Comparison of ENCODE assay signal across 1 cellular context in the genomic region with DNA sequence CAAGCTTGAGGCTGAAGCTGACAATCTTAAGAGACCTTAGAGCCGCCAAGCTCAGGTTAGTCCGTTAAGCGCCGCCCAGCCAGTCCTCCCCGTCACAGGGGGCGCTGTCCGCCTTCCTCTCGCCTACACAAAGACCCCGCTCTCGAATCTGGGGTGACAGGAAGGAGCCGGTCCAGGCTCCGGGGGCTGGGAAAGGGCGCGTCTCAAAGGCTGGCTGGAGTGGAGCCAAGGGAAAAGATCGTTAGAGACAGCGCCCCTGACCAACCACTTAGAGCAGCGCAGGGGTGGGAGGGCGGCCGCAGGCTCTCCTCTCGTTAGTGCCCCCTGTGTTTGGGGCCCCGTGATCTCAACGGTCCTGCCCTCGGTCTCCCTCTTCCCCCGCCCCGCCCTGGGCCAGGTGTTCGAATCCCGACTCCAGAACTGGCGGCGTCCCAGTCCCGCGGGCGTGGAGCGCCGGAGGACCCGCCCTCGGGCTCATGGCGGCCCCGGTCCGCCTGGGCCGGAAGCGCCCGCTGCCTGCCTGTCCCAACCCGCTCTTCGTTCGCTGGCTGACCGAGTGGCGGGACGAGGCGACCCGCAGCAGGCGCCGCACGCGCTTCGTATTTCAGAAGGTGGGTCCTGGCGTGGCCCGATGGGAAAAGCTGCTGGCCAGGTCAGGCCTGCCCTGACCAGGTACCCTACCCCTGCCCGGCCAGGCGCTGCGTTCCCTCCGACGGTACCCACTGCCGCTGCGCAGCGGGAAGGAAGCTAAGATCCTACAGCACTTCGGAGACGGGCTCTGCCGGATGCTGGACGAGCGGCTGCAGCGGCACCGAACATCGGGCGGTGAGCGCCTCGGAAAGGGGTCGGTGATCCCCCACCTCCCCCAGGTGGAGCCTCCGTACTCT.
TF ChIP-seq lines count a peak whose summit lies in the region.

A gene with protein sequence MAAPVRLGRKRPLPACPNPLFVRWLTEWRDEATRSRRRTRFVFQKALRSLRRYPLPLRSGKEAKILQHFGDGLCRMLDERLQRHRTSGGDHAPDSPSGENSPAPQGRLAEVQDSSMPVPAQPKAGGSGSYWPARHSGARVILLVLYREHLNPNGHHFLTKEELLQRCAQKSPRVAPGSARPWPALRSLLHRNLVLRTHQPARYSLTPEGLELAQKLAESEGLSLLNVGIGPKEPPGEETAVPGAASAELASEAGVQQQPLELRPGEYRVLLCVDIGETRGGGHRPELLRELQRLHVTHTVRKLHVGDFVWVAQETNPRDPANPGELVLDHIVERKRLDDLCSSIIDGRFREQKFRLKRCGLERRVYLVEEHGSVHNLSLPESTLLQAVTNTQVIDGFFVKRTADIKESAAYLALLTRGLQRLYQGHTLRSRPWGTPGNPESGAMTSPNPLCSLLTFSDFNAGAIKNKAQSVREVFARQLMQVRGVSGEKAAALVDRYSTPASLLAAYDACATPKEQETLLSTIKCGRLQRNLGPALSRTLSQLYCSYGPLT (plus strand): TSS at position 156 of the 887 bp plus-strand sequence. CDS start 321 bp downstream, at position 477.

TF ChIP-seq in GM12878, 131 proteins besides CTCF, POLR2A, EP300 and RAD21 (continued from another document):
- TF ChIP-seq JUND (IDR thresholded peaks at IDR 0.05; ENCODE audit: low read depth, low read length): no peak
- no peak for TF ChIP-seq ZNF384 (IDR thresholded peaks at IDR 0.05; ENCODE audit: borderline replicate concordance, low read depth, low read length)
- no peak for TF ChIP-seq CHD4 (IDR thresholded peaks at IDR 0.05)
- peak; percentile 88 for TF ChIP-seq IKZF1 (conservative IDR thresholded peaks at IDR 0.05)
- peak; percentile 8; the same call in 1 of the 2 replicates for TF ChIP-seq ZNF207 (IDR thresholded peaks at IDR 0.05; ENCODE audit: borderline replicate concordance)
- TF ChIP-seq SREBF1 (IDR thresholded peaks at IDR 0.05; ENCODE audit: low read length): no peak
- no peak for TF ChIP-seq PAX8 (IDR thresholded peaks at IDR 0.05)
- no peak for TF ChIP-seq PAX5 (IDR thresholded peaks at IDR 0.05; ENCODE audit: borderline replicate concordance, low read depth, low read length)
- no peak for TF ChIP-seq PML (IDR thresholded peaks at IDR 0.05; ENCODE audit: low read length)
- TF ChIP-seq HDGF (IDR thresholded peaks at IDR 0.05): no peak
- TF ChIP-seq, protein P1, sequence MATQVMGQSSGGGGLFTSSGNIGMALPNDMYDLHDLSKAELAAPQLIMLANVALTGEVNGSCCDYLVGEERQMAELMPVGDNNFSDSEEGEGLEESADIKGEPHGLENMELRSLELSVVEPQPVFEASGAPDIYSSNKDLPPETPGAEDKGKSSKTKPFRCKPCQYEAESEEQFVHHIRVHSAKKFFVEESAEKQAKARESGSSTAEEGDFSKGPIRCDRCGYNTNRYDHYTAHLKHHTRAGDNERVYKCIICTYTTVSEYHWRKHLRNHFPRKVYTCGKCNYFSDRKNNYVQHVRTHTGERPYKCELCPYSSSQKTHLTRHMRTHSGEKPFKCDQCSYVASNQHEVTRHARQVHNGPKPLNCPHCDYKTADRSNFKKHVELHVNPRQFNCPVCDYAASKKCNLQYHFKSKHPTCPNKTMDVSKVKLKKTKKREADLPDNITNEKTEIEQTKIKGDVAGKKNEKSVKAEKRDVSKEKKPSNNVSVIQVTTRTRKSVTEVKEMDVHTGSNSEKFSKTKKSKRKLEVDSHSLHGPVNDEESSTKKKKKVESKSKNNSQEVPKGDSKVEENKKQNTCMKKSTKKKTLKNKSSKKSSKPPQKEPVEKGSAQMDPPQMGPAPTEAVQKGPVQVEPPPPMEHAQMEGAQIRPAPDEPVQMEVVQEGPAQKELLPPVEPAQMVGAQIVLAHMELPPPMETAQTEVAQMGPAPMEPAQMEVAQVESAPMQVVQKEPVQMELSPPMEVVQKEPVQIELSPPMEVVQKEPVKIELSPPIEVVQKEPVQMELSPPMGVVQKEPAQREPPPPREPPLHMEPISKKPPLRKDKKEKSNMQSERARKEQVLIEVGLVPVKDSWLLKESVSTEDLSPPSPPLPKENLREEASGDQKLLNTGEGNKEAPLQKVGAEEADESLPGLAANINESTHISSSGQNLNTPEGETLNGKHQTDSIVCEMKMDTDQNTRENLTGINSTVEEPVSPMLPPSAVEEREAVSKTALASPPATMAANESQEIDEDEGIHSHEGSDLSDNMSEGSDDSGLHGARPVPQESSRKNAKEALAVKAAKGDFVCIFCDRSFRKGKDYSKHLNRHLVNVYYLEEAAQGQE (IDR thresholded peaks at IDR 0.05; ENCODE audit: low read depth, low read length): 0 out of 2 replicates have a peak, but pooled peaks have one; percentile 38
- TF ChIP-seq, protein P2, sequence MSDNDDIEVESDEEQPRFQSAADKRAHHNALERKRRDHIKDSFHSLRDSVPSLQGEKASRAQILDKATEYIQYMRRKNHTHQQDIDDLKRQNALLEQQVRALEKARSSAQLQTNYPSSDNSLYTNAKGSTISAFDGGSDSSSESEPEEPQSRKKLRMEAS (IDR thresholded peaks at IDR 0.05; ENCODE audit: low read depth, low read length): peak; percentile 41; the same call in 1 of the 2 replicates
- TF ChIP-seq POLR2AphosphoS5 (IDR thresholded peaks at IDR 0.05; ENCODE audit: low read length): no peak
- TF ChIP-seq TAF1 (IDR thresholded peaks at IDR 0.05; ENCODE audit: borderline replicate concordance, low read depth, low read length): peak; percentile 88
- peak; percentile 77 for TF ChIP-seq MXI1 (IDR thresholded peaks at IDR 0.05; ENCODE audit: low read depth, low read length)
- TF ChIP-seq NFYA (IDR thresholded peaks at IDR 0.05; ENCODE audit: borderline replicate concordance, low read depth, low read length): no peak
- TF ChIP-seq SRF (IDR thresholded peaks at IDR 0.05; ENCODE audit: low read depth in 2 of 2, low read length in 2 of 2): peak in 1 of 2 experiments; percentile 71; a peak in 1 of 4 replicates
- TF ChIP-seq GABPA (IDR thresholded peaks at IDR 0.05; ENCODE audit: low read depth): no peak
- TF ChIP-seq, protein P3, sequence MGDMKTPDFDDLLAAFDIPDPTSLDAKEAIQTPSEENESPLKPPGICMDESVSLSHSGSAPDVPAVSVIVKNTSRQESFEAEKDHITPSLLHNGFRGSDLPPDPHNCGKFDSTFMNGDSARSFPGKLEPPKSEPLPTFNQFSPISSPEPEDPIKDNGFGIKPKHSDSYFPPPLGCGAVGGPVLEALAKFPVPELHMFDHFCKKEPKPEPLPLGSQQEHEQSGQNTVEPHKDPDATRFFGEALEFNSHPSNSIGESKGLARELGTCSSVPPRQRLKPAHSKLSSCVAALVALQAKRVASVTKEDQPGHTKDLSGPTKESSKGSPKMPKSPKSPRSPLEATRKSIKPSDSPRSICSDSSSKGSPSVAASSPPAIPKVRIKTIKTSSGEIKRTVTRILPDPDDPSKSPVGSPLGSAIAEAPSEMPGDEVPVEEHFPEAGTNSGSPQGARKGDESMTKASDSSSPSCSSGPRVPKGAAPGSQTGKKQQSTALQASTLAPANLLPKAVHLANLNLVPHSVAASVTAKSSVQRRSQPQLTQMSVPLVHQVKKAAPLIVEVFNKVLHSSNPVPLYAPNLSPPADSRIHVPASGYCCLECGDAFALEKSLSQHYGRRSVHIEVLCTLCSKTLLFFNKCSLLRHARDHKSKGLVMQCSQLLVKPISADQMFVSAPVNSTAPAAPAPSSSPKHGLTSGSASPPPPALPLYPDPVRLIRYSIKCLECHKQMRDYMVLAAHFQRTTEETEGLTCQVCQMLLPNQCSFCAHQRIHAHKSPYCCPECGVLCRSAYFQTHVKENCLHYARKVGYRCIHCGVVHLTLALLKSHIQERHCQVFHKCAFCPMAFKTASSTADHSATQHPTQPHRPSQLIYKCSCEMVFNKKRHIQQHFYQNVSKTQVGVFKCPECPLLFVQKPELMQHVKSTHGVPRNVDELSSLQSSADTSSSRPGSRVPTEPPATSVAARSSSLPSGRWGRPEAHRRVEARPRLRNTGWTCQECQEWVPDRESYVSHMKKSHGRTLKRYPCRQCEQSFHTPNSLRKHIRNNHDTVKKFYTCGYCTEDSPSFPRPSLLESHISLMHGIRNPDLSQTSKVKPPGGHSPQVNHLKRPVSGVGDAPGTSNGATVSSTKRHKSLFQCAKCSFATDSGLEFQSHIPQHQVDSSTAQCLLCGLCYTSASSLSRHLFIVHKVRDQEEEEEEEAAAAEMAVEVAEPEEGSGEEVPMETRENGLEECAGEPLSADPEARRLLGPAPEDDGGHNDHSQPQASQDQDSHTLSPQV (IDR thresholded peaks at IDR 0.05): no peak
- TF ChIP-seq SIX5 (IDR thresholded peaks at IDR 0.05; ENCODE audit: low read depth, low read length, severe bottlenecking): peak; percentile 48
- peak; percentile 67; the same call in 1 of the 2 replicates for TF ChIP-seq CHD2 (IDR thresholded peaks at IDR 0.05; ENCODE audit: borderline replicate concordance, low read depth, low read length)
- no peak for TF ChIP-seq FOS (IDR thresholded peaks at IDR 0.05; ENCODE audit: borderline replicate concordance, extremely low read depth, insufficient read length)
- TF ChIP-seq ESRRA (IDR thresholded peaks at IDR 0.05; ENCODE audit: low read length): no peak
- TF ChIP-seq RUNX3 (IDR thresholded peaks at IDR 0.05; ENCODE audit: low read length): no peak
TF ChIP-seq in GM12878: peak in this region for 48.
